In the genomic region with DNA sequence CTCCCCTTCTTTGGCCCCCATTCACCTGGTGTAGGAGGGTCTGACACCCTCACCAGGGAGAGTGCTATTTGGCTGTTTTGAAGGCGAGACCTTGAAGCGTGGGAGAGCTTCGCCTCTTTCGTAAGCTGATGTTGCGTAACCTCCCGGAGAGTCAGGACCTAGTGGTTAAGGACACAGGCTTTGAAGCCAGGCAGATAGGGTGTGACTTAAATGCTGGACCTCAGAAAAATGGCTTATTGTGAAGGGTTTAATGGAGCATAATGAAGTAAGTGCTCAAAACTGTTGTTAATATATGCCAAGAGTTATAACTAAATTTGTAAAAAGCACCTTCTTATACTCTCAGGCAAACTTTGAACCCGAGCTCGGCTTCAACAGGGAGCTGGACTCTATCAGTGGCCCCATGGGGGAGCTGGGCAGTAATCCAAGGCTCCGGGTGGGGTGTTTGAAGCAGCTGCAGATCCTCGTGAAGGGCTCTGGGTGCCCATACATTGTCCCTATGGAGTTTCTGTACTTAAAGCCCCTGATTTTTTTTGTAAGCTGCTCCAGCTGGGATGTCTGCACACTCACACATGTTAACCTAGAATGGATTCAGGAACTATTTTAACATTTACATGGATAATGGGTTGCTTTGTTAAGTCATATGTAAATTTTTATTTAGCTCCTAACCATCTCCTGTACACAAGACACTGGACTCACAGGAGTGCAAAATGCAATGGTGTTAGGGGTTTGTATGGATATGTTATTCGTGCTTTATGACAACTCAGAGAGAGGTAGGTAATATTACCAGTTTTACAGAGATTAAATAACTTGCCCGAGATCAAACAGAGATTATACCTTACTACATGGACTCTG, we compare ENCODE assay signal across 1 cellular context.
TF ChIP-seq lines count a peak whose summit lies in the region.

No MANE protein-coding gene starts in this region.

TF ChIP-seq in HepG2, 621 proteins besides CTCF, POLR2A, EP300 and RAD21 (continued from another document and continues in another):
- TF ChIP-seq, protein P1, sequence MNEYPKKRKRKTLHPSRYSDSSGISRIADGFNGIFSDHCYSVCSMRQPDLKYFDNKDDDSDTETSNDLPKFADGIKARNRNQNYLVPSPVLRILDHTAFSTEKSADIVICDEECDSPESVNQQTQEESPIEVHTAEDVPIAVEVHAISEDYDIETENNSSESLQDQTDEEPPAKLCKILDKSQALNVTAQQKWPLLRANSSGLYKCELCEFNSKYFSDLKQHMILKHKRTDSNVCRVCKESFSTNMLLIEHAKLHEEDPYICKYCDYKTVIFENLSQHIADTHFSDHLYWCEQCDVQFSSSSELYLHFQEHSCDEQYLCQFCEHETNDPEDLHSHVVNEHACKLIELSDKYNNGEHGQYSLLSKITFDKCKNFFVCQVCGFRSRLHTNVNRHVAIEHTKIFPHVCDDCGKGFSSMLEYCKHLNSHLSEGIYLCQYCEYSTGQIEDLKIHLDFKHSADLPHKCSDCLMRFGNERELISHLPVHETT (CRISPR knock-in tag; conservative IDR thresholded peaks at IDR 0.05) = no peak
- peak; percentile 92 for TF ChIP-seq HNF4A (CRISPR knock-in tag; IDR thresholded peaks at IDR 0.05)
- no peak for TF ChIP-seq ADNP (CRISPR knock-in tag; IDR thresholded peaks at IDR 0.05)
- TF ChIP-seq, protein P2, sequence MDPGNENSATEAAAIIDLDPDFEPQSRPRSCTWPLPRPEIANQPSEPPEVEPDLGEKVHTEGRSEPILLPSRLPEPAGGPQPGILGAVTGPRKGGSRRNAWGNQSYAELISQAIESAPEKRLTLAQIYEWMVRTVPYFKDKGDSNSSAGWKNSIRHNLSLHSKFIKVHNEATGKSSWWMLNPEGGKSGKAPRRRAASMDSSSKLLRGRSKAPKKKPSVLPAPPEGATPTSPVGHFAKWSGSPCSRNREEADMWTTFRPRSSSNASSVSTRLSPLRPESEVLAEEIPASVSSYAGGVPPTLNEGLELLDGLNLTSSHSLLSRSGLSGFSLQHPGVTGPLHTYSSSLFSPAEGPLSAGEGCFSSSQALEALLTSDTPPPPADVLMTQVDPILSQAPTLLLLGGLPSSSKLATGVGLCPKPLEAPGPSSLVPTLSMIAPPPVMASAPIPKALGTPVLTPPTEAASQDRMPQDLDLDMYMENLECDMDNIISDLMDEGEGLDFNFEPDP (CRISPR knock-in tag; conservative IDR thresholded peaks at IDR 0.05) = no peak
- TF ChIP-seq SNAI1 (CRISPR knock-in tag; IDR thresholded peaks at IDR 0.05; ENCODE audit: borderline replicate concordance) = no peak
- no peak for TF ChIP-seq ZNF282 (IDR thresholded peaks at IDR 0.05; ENCODE audit: partially characterized antibody)
- no peak for TF ChIP-seq ZNF235 (CRISPR knock-in tag; IDR thresholded peaks at IDR 0.05; ENCODE audit: borderline replicate concordance)
- peak; percentile 94 for TF ChIP-seq ISL2 (CRISPR knock-in tag; IDR thresholded peaks at IDR 0.05)
- TF ChIP-seq FOSL1 (CRISPR knock-in tag; IDR thresholded peaks at IDR 0.05; ENCODE audit: borderline replicate concordance) = no peak
- TF ChIP-seq, protein P3, sequence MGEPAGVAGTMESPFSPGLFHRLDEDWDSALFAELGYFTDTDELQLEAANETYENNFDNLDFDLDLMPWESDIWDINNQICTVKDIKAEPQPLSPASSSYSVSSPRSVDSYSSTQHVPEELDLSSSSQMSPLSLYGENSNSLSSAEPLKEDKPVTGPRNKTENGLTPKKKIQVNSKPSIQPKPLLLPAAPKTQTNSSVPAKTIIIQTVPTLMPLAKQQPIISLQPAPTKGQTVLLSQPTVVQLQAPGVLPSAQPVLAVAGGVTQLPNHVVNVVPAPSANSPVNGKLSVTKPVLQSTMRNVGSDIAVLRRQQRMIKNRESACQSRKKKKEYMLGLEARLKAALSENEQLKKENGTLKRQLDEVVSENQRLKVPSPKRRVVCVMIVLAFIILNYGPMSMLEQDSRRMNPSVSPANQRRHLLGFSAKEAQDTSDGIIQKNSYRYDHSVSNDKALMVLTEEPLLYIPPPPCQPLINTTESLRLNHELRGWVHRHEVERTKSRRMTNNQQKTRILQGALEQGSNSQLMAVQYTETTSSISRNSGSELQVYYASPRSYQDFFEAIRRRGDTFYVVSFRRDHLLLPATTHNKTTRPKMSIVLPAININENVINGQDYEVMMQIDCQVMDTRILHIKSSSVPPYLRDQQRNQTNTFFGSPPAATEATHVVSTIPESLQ (CRISPR knock-in tag; conservative IDR thresholded peaks at IDR 0.05) = 0 out of 2 replicates have a peak, but pooled peaks have one; percentile 74
- 0 out of 2 replicates have a peak, but pooled peaks have one; percentile 36 for TF ChIP-seq ZNF619 (CRISPR knock-in tag; IDR thresholded peaks at IDR 0.05)
- peak; percentile 62; the same call in 1 of the 2 replicates for TF ChIP-seq EHMT2 (IDR thresholded peaks at IDR 0.05; ENCODE audit: borderline replicate concordance, low read depth, low read length)
- TF ChIP-seq, protein P4, sequence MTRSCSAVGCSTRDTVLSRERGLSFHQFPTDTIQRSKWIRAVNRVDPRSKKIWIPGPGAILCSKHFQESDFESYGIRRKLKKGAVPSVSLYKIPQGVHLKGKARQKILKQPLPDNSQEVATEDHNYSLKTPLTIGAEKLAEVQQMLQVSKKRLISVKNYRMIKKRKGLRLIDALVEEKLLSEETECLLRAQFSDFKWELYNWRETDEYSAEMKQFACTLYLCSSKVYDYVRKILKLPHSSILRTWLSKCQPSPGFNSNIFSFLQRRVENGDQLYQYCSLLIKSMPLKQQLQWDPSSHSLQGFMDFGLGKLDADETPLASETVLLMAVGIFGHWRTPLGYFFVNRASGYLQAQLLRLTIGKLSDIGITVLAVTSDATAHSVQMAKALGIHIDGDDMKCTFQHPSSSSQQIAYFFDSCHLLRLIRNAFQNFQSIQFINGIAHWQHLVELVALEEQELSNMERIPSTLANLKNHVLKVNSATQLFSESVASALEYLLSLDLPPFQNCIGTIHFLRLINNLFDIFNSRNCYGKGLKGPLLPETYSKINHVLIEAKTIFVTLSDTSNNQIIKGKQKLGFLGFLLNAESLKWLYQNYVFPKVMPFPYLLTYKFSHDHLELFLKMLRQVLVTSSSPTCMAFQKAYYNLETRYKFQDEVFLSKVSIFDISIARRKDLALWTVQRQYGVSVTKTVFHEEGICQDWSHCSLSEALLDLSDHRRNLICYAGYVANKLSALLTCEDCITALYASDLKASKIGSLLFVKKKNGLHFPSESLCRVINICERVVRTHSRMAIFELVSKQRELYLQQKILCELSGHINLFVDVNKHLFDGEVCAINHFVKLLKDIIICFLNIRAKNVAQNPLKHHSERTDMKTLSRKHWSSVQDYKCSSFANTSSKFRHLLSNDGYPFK (CRISPR knock-in tag; IDR thresholded peaks at IDR 0.05; ENCODE audit: borderline replicate concordance) = peak; percentile 81
- TF ChIP-seq ZNF556 (CRISPR knock-in tag; IDR thresholded peaks at IDR 0.05; ENCODE audit: borderline replicate concordance) = peak; percentile 76; the same call in 1 of the 2 replicates
- TF ChIP-seq, protein P5, sequence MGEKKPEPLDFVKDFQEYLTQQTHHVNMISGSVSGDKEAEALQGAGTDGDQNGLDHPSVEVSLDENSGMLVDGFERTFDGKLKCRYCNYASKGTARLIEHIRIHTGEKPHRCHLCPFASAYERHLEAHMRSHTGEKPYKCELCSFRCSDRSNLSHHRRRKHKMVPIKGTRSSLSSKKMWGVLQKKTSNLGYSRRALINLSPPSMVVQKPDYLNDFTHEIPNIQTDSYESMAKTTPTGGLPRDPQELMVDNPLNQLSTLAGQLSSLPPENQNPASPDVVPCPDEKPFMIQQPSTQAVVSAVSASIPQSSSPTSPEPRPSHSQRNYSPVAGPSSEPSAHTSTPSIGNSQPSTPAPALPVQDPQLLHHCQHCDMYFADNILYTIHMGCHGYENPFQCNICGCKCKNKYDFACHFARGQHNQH (CRISPR knock-in tag; IDR thresholded peaks at IDR 0.05) = peak; percentile 89
- peak; percentile 72 for TF ChIP-seq TEAD3 (CRISPR knock-in tag; optimal IDR thresholded peaks at IDR 0.05; ENCODE audit: borderline replicate concordance)
- no peak for TF ChIP-seq MLLT10 (CRISPR knock-in tag; IDR thresholded peaks at IDR 0.05)
- TF ChIP-seq PHF5A (CRISPR knock-in tag; IDR thresholded peaks at IDR 0.05; ENCODE audit: low read depth, unreplicated experiment) = peak; percentile 85
- no peak for TF ChIP-seq YY1 (IDR thresholded peaks at IDR 0.05; ENCODE audit: insufficient read depth, insufficient replicate concordance, low read depth, low read length)
- TF ChIP-seq IRX3 (CRISPR knock-in tag; IDR thresholded peaks at IDR 0.05; ENCODE audit: borderline replicate concordance, low read depth) = no peak
- TF ChIP-seq TMF1 (CRISPR knock-in tag; IDR thresholded peaks at IDR 0.05; ENCODE audit: low read depth) = no peak
- no peak for TF ChIP-seq PRPF4 (IDR thresholded peaks at IDR 0.05; ENCODE audit: low read depth, low read length, poor library complexity, severe bottlenecking)
- TF ChIP-seq, protein P6, sequence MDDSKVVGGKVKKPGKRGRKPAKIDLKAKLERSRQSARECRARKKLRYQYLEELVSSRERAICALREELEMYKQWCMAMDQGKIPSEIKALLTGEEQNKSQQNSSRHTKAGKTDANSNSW (CRISPR knock-in tag; IDR thresholded peaks at IDR 0.05; ENCODE audit: borderline replicate concordance) = no peak
- TF ChIP-seq ZNF777 (CRISPR knock-in tag; IDR thresholded peaks at IDR 0.05) = no peak
- TF ChIP-seq KAT7 (CRISPR knock-in tag; IDR thresholded peaks at IDR 0.05; ENCODE audit: borderline replicate concordance) = peak; percentile 77; the same call in 1 of the 2 replicates
- TF ChIP-seq KLF6 (CRISPR knock-in tag; IDR thresholded peaks at IDR 0.05) = peak; percentile 68; the same call in 1 of the 2 replicates
- TF ChIP-seq CBX5 (CRISPR knock-in tag; IDR thresholded peaks at IDR 0.05; ENCODE audit: borderline replicate concordance) = peak; percentile 99
- TF ChIP-seq MZF1 (CRISPR knock-in tag; IDR thresholded peaks at IDR 0.05; ENCODE audit: borderline replicate concordance) = no peak
- TF ChIP-seq, protein P7, sequence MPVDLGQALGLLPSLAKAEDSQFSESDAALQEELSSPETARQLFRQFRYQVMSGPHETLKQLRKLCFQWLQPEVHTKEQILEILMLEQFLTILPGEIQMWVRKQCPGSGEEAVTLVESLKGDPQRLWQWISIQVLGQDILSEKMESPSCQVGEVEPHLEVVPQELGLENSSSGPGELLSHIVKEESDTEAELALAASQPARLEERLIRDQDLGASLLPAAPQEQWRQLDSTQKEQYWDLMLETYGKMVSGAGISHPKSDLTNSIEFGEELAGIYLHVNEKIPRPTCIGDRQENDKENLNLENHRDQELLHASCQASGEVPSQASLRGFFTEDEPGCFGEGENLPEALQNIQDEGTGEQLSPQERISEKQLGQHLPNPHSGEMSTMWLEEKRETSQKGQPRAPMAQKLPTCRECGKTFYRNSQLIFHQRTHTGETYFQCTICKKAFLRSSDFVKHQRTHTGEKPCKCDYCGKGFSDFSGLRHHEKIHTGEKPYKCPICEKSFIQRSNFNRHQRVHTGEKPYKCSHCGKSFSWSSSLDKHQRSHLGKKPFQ (CRISPR knock-in tag; IDR thresholded peaks at IDR 0.05; ENCODE audit: insufficient replicate concordance) = peak; percentile 57
- no peak for TF ChIP-seq CC2D1A (CRISPR knock-in tag; IDR thresholded peaks at IDR 0.05)
- no peak for TF ChIP-seq GTF2F1 (IDR thresholded peaks at IDR 0.05; ENCODE audit: low read length)
- TF ChIP-seq, protein P8, sequence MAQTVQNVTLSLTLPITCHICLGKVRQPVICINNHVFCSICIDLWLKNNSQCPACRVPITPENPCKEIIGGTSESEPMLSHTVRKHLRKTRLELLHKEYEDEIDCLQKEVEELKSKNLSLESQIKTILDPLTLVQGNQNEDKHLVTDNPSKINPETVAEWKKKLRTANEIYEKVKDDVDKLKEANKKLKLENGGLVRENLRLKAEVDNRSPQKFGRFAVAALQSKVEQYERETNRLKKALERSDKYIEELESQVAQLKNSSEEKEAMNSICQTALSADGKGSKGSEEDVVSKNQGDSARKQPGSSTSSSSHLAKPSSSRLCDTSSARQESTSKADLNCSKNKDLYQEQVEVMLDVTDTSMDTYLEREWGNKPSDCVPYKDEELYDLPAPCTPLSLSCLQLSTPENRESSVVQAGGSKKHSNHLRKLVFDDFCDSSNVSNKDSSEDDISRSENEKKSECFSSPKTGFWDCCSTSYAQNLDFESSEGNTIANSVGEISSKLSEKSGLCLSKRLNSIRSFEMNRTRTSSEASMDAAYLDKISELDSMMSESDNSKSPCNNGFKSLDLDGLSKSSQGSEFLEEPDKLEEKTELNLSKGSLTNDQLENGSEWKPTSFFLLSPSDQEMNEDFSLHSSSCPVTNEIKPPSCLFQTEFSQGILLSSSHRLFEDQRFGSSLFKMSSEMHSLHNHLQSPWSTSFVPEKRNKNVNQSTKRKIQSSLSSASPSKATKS (CRISPR knock-in tag; IDR thresholded peaks at IDR 0.05) = 0 out of 2 replicates have a peak, but pooled peaks have one; percentile 68
- no peak for TF ChIP-seq GLI4 (CRISPR knock-in tag; IDR thresholded peaks at IDR 0.05; ENCODE audit: borderline replicate concordance)
- TF ChIP-seq, protein P9, sequence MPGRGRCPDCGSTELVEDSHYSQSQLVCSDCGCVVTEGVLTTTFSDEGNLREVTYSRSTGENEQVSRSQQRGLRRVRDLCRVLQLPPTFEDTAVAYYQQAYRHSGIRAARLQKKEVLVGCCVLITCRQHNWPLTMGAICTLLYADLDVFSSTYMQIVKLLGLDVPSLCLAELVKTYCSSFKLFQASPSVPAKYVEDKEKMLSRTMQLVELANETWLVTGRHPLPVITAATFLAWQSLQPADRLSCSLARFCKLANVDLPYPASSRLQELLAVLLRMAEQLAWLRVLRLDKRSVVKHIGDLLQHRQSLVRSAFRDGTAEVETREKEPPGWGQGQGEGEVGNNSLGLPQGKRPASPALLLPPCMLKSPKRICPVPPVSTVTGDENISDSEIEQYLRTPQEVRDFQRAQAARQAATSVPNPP (CRISPR knock-in tag; IDR thresholded peaks at IDR 0.05) = no peak
- peak; percentile 88; the same call in 1 of the 2 replicates for TF ChIP-seq ZNF510 (CRISPR knock-in tag; IDR thresholded peaks at IDR 0.05; ENCODE audit: low read depth)
- TF ChIP-seq, protein P10, sequence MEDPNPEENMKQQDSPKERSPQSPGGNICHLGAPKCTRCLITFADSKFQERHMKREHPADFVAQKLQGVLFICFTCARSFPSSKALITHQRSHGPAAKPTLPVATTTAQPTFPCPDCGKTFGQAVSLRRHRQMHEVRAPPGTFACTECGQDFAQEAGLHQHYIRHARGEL (CRISPR knock-in tag; IDR thresholded peaks at IDR 0.05) = no peak
- TF ChIP-seq, protein P11, sequence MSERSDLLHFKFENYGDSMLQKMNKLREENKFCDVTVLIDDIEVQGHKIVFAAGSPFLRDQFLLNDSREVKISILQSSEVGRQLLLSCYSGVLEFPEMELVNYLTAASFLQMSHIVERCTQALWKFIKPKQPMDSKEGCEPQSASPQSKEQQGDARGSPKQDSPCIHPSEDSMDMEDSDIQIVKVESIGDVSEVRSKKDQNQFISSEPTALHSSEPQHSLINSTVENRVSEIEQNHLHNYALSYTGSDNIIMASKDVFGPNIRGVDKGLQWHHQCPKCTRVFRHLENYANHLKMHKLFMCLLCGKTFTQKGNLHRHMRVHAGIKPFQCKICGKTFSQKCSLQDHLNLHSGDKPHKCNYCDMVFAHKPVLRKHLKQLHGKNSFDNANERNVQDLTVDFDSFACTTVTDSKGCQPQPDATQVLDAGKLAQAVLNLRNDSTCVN (CRISPR knock-in tag; IDR thresholded peaks at IDR 0.05; ENCODE audit: borderline replicate concordance) = peak; percentile 83; the same call in 1 of the 2 replicates
- peak; percentile 70; the same call in 1 of the 2 replicates for TF ChIP-seq ZNF501 (CRISPR knock-in tag; IDR thresholded peaks at IDR 0.05)
- TF ChIP-seq ZBTB7A (CRISPR knock-in tag; IDR thresholded peaks at IDR 0.05) = peak; percentile 87; the same call in 1 of the 2 replicates
- peak; percentile 39; the same call in 1 of the 2 replicates for TF ChIP-seq POLR2AphosphoS5 (IDR thresholded peaks at IDR 0.05; ENCODE audit: low read depth, low read length)
- no peak for TF ChIP-seq JARID2 (CRISPR knock-in tag; IDR thresholded peaks at IDR 0.05; ENCODE audit: insufficient replicate concordance)
- TF ChIP-seq ZZZ3 (CRISPR knock-in tag; IDR thresholded peaks at IDR 0.05; ENCODE audit: borderline replicate concordance) = peak; percentile 84
